In genomic region chr2:121596221-121597080, GRCh38 we compare ENCODE assay signal across 1 cellular context.
A peak's percentile ranks its signal among the peaks of the same experiment; 100 is the strongest.
TF ChIP-seq lines count a peak whose summit lies in the region.

No MANE protein-coding gene starts in this region.

TF ChIP-seq in HEK293, 187 proteins besides CTCF, POLR2A, EP300 and RAD21 (continued from another document):
- TF ChIP-seq ZNF350 (tag by site-specific recombination; IDR thresholded peaks at IDR 0.05) = no peak
- no peak for TF ChIP-seq ZNF529 (tag by site-specific recombination; IDR thresholded peaks at IDR 0.05; ENCODE audit: insufficient replicate concordance)
- no peak for TF ChIP-seq ZNF184 (tag by site-specific recombination; IDR thresholded peaks at IDR 0.05)
- TF ChIP-seq ZNF677 (tag by site-specific recombination; IDR thresholded peaks at IDR 0.05) = no peak
- no peak for TF ChIP-seq ZNF747 (tag by site-specific recombination; IDR thresholded peaks at IDR 0.05)
- TF ChIP-seq ZNF112 (tag by site-specific recombination; IDR thresholded peaks at IDR 0.05) = no peak
- no peak for TF ChIP-seq SETDB1 (IDR thresholded peaks at IDR 0.05; ENCODE audit: insufficient read length, low read length)
- TF ChIP-seq ZNF654 (tag by site-specific recombination; IDR thresholded peaks at IDR 0.05; ENCODE audit: low read depth) = peak; percentile 45
- TF ChIP-seq, protein P1, sequence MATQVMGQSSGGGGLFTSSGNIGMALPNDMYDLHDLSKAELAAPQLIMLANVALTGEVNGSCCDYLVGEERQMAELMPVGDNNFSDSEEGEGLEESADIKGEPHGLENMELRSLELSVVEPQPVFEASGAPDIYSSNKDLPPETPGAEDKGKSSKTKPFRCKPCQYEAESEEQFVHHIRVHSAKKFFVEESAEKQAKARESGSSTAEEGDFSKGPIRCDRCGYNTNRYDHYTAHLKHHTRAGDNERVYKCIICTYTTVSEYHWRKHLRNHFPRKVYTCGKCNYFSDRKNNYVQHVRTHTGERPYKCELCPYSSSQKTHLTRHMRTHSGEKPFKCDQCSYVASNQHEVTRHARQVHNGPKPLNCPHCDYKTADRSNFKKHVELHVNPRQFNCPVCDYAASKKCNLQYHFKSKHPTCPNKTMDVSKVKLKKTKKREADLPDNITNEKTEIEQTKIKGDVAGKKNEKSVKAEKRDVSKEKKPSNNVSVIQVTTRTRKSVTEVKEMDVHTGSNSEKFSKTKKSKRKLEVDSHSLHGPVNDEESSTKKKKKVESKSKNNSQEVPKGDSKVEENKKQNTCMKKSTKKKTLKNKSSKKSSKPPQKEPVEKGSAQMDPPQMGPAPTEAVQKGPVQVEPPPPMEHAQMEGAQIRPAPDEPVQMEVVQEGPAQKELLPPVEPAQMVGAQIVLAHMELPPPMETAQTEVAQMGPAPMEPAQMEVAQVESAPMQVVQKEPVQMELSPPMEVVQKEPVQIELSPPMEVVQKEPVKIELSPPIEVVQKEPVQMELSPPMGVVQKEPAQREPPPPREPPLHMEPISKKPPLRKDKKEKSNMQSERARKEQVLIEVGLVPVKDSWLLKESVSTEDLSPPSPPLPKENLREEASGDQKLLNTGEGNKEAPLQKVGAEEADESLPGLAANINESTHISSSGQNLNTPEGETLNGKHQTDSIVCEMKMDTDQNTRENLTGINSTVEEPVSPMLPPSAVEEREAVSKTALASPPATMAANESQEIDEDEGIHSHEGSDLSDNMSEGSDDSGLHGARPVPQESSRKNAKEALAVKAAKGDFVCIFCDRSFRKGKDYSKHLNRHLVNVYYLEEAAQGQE (tag by site-specific recombination; IDR thresholded peaks at IDR 0.05) = no peak
- no peak for TF ChIP-seq ZNF501 (tag by site-specific recombination; IDR thresholded peaks at IDR 0.05)
- TF ChIP-seq ZSCAN23 (tag by site-specific recombination; IDR thresholded peaks at IDR 0.05) = no peak
- TF ChIP-seq HOXD13 (CRISPR knock-in tag; IDR thresholded peaks at IDR 0.05; ENCODE audit: borderline replicate concordance) = no peak
- TF ChIP-seq KLF7 (tag by site-specific recombination; IDR thresholded peaks at IDR 0.05; ENCODE audit: borderline replicate concordance) = no peak
- no peak for TF ChIP-seq ZNF610 (tag by site-specific recombination; IDR thresholded peaks at IDR 0.05; ENCODE audit: borderline replicate concordance)
- no peak for TF ChIP-seq ZNF214 (tag by site-specific recombination; IDR thresholded peaks at IDR 0.05; ENCODE audit: borderline replicate concordance)
- TF ChIP-seq FEZF1 (tag by site-specific recombination; IDR thresholded peaks at IDR 0.05) = no peak
- no peak for TF ChIP-seq ZNF596 (tag by site-specific recombination; IDR thresholded peaks at IDR 0.05)
- no peak for TF ChIP-seq REPIN1 (tag by site-specific recombination; IDR thresholded peaks at IDR 0.05; ENCODE audit: low read depth)
- no peak for TF ChIP-seq ZNF404 (tag by site-specific recombination; IDR thresholded peaks at IDR 0.05)
- 0 out of 2 replicates have a peak, but pooled peaks have one; percentile 14 for TF ChIP-seq ZNF335 (tag by site-specific recombination; conservative IDR thresholded peaks at IDR 0.05)
- TF ChIP-seq PRDM6 (tag by site-specific recombination; IDR thresholded peaks at IDR 0.05) = no peak
- no peak for TF ChIP-seq ZNF391 (tag by site-specific recombination; IDR thresholded peaks at IDR 0.05; ENCODE audit: borderline replicate concordance, low read depth)
- no peak for TF ChIP-seq ZXDB (tag by site-specific recombination; IDR thresholded peaks at IDR 0.05)
- TF ChIP-seq ZNF426 (tag by site-specific recombination; IDR thresholded peaks at IDR 0.05) = no peak
- no peak for TF ChIP-seq GLIS1 (tag by site-specific recombination; IDR thresholded peaks at IDR 0.05)
- TF ChIP-seq ZNF626 (tag by site-specific recombination; IDR thresholded peaks at IDR 0.05) = no peak
- no peak for TF ChIP-seq ZFHX2 (tag by site-specific recombination; conservative IDR thresholded peaks at IDR 0.05)
- TF ChIP-seq MYNN (tag by site-specific recombination; IDR thresholded peaks at IDR 0.05; ENCODE audit: borderline replicate concordance) = no peak
- TF ChIP-seq ZBTB7A (tag by site-specific recombination; IDR thresholded peaks at IDR 0.05; ENCODE audit: low read depth) = no peak
- TF ChIP-seq OSR2 (tag by site-specific recombination; IDR thresholded peaks at IDR 0.05) = peak; percentile 65
- TF ChIP-seq SCRT2 (tag by site-specific recombination; IDR thresholded peaks at IDR 0.05) = no peak
- no peak for TF ChIP-seq ZNF274 (IDR thresholded peaks at IDR 0.05; ENCODE audit: low read length)
- TF ChIP-seq ZNF274 (tag by site-specific recombination; IDR thresholded peaks at IDR 0.05; ENCODE audit: borderline replicate concordance) = no peak
- peak; percentile 40; the same call in 1 of the 2 replicates for TF ChIP-seq ZBTB17 (tag by site-specific recombination; IDR thresholded peaks at IDR 0.05)
- TF ChIP-seq ZNF394 (tag by site-specific recombination; IDR thresholded peaks at IDR 0.05; ENCODE audit: borderline replicate concordance) = no peak
- peak; percentile 55; the same call in 1 of the 2 replicates for TF ChIP-seq KLF1 (tag by site-specific recombination; IDR thresholded peaks at IDR 0.05)
- 0 out of 2 replicates have a peak, but pooled peaks have one; percentile 40 for TF ChIP-seq TRIM28 (IDR thresholded peaks at IDR 0.05; ENCODE audit: borderline replicate concordance, low read length)
- TF ChIP-seq ZNF830 (tag by site-specific recombination; IDR thresholded peaks at IDR 0.05; ENCODE audit: low read depth) = no peak
- no peak for TF ChIP-seq ELK4 (IDR thresholded peaks at IDR 0.05; ENCODE audit: borderline replicate concordance, low read depth, low read length)
- TF ChIP-seq IKZF3 (tag by site-specific recombination; IDR thresholded peaks at IDR 0.05) = peak; percentile 64
- TF ChIP-seq HOXA7 (CRISPR knock-in tag; IDR thresholded peaks at IDR 0.05; ENCODE audit: borderline replicate concordance) = no peak
TF ChIP-seq in HEK293: peak in this region for 12.
